In the genomic region with DNA sequence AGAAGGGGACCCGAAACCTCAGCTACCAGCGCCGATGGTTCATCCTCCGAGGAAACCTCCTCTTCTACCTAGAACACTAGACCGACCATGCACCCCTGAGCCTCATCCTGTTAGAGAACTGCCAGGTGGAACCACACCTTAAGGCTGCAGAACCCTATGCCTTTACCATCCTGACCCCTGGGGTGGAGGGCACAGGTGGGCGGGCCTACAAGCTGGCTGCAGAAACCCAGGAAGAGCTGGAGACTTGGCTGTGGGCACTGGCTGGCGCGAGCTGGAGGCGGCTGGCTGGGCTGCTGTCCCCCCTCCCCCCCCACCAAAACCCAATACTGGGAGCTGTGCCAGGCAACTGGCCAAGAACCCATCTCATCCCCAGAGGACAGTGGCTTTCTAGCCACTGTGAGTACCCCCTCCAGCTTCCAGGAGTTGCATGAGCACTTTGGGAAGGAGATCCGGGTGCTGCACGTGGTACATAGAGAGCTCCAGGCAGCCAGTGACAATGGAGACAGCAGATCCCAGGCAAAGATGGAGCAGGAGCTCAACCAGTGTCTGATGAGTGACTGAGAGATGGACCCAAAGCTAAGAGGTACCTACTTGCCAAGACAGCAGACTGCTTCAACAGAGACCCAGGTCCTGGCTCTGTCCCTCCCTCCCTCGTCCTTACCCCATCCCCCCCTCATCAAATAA, we compare ENCODE assay signal across 8 cellular contexts. TPM values are rescaled to one million over a fixed set of nuclear protein-coding genes. Genes with fewer than 3 reads are reported as not detected.
DNase-seq lines count a peak whose midpoint lies in the region; ATAC-seq and TF ChIP-seq lines count a peak whose summit lies in the region.

No MANE protein-coding gene starts in this region.

- no peak for TF ChIP-seq CTCF in AG10803 (conservative IDR thresholded peaks at IDR 0.05; ENCODE audit: low read length)
- no peak for TF ChIP-seq CTCF in brain (conservative IDR thresholded peaks at IDR 0.05)
- no peak for TF ChIP-seq CTCF in mucosa of descending colon (IDR thresholded peaks at IDR 0.05)
- TF ChIP-seq CTCF in GM13977 (IDR thresholded peaks at IDR 0.05; ENCODE audit: extremely low read depth, insufficient read depth, missing control alignments), result no peak

- no peak overlapping the region for H3K27ac ChIP-seq in SJCRH30

- H3K4me1 Mint-ChIP-seq in IgD-negative memory B cell, result peaks cover 12 to 14% (median 13%) of the 10 kb centered on the region in 3 donors
- peaks cover 52% of the 10 kb centered on the region for H3K4me1 Mint-ChIP-seq in brain

- peak overlapping the region; percentile 92 to 99 (median 97) for H3K27ac Mint-ChIP-seq in IgD-negative memory B cell
- peak overlapping the region; percentile 98 to 100 (median 99) for H3K27ac Mint-ChIP-seq in brain

- peak overlapping the region; percentile 77 to 99 (median 96) for H3K4me3 Mint-ChIP-seq in IgD-negative memory B cell
- peak overlapping the region; percentile 94 to 98 (median 96) for H3K4me3 Mint-ChIP-seq in brain

- no peaks in the 10 kb centered on the region for H3K27me3 ChIP-seq in SJCRH30

- intact Hi-C loops in mucosa of descending colon (cut with DNase I, micrococcal nuclease), result no loop called here

- in situ Hi-C loops in GM13977 (cut with MboI; ENCODE audit: low pct_unique_long_range_greater_than_20kb, low sequenced_read_pairs, unreplicated experiment), result no loop called here

- no peaks in the 10 kb centered on the region for H3K9me3 Mint-ChIP-seq in IgD-negative memory B cell
- H3K9me3 Mint-ChIP-seq in brain, result peaks cover 0 to 3% (median 0%) of the 10 kb centered on the region in 5 experiments

- H3K36me3 Mint-ChIP-seq in IgD-negative memory B cell (peaks cover 2% of the 10 kb centered on the region), brain (peaks cover 35% of the 10 kb centered on the region)

- H3K4me1 ChIP-seq in mucosa of descending colon (ENCODE audit: low read depth) (peaks cover 16% of the 10 kb centered on the region), SJCRH30 (peaks cover 3% of the 10 kb centered on the region; the same call in 1 of the 2 replicates)

- H3K9me3 ChIP-seq in mucosa of descending colon, result no peaks in the 10 kb centered on the region
- no peaks in the 10 kb centered on the region for H3K9me3 ChIP-seq in SJCRH30 (replicated peaks)

- peaks cover 6% of the 10 kb centered on the region for H3K36me3 ChIP-seq in mucosa of descending colon (ENCODE audit: low read depth)
- peaks cover 32% of the 10 kb centered on the region for H3K36me3 ChIP-seq in SJCRH30

- H3K4me3 ChIP-seq in AG10803 (ENCODE audit: low read length) (peak overlapping the region; percentile 95; the same call in 1 of the 2 replicates), mucosa of descending colon (no peak overlapping the region), SJCRH30 (no peak overlapping the region)

- ATAC-seq in mucosa of descending colon, result no peak

- H3K27me3 Mint-ChIP-seq in IgD-negative memory B cell (no peaks in the 10 kb centered on the region), brain (peaks cover 14% of the 10 kb centered on the region)

- peak; percentile 13 for DNase-seq in AG10803 (ENCODE audit: low read depth)
- DNase-seq in mucosa of descending colon, result peak; percentile 43 to 73 (median 59)
- DNase-seq in NCI-H446 treated with DMSO at 0.1 percent for 48 hours (lab: John Stamatoyannopoulos, UW), result no peak
- DNase-seq in SJCRH30, result no peak
- DNase-seq in GM13977 (ENCODE audit: low spot score), result no peak
- DNase-seq in T1000 (lab: John Stamatoyannopoulos, UW), result no peak

RNA-seq across cellular contexts. Expression of a gene that starts 1.4 kb away (rescaled TPM):
- 42.7 TPM for polyA plus RNA-seq in IgD-negative memory B cell
- polyA plus RNA-seq in brain (ENCODE audit: insufficient read depth, low read depth, low replicate concordance), result 90.9 TPM
- total RNA-seq in mucosa of descending colon, result 10 to 100 TPM; 53.4 to 57.9 (median 53.5) TPM
- 52.2 and 52.3 TPM in 2 replicates for total RNA-seq in SJCRH30 (2014; rRNA removed; shearing (Covaris generic))

RNA-seq across cellular contexts. Expression of a gene that starts 13.8 kb away (rescaled TPM):
- 11.3 TPM for polyA plus RNA-seq in IgD-negative memory B cell
- 93.7 TPM for polyA plus RNA-seq in brain (ENCODE audit: insufficient read depth, low read depth, low replicate concordance)
- 10 to 100 TPM; 46.4 to 48.8 (median 47.5) TPM for total RNA-seq in mucosa of descending colon
- 33.7 and 36.0 TPM in 2 replicates for total RNA-seq in SJCRH30 (2014; rRNA removed; shearing (Covaris generic))

RNA-seq across cellular contexts. Expression of a gene that starts 18.1 kb away (rescaled TPM):
- polyA plus RNA-seq in IgD-negative memory B cell, result 1.7 TPM
- polyA plus RNA-seq in brain (ENCODE audit: insufficient read depth, low read depth, low replicate concordance), result not detected
- total RNA-seq in mucosa of descending colon, result 1 to 10 TPM in 2 of 3 donors, not detected in 1; 1.1 to 1.6 TPM
- total RNA-seq in SJCRH30 (2014; rRNA removed; shearing (Covaris generic)), result 10.8 and 13.1 TPM in 2 replicates

RNA-seq across cellular contexts. Expression of a gene that starts 25.8 kb away (rescaled TPM):
- 161 TPM for polyA plus RNA-seq in IgD-negative memory B cell
- 4.8 TPM for polyA plus RNA-seq in brain (ENCODE audit: insufficient read depth, low read depth, low replicate concordance)
- 1 to 10 TPM; 5.6 to 6.1 (median 6.0) TPM for total RNA-seq in mucosa of descending colon
- 0.23 and 0.45 TPM in 2 replicates for total RNA-seq in SJCRH30 (2014; rRNA removed; shearing (Covaris generic))

RNA-seq across cellular contexts. Expression of a gene that starts 38.7 kb away (rescaled TPM):
- polyA plus RNA-seq in IgD-negative memory B cell (9.7 TPM), brain (ENCODE audit: insufficient read depth, low read depth, low replicate concordance) (34.3 TPM)
- 10 to 100 TPM in 1 of 3 donors, 1 to 10 TPM in 2; 6.5 to 13.7 (median 6.6) TPM for total RNA-seq in mucosa of descending colon
- 9.3 and 10.1 TPM in 2 replicates for total RNA-seq in SJCRH30 (2014; rRNA removed; shearing (Covaris generic))

Comparison
In these comparisons a context has a peak if more than half of its experiments do, and no peak if none do; other contexts are left out.
1. DNase-seq: peak in AG10803 (single experiment) and mucosa of descending colon (3 of 3); none in NCI-H446 treated with DMSO at 0.1 percent for 48 hours (single experiment), SJCRH30 (0 of 2), GM13977 (single experiment) and T1000 (single experiment).